Comparison of ENCODE assay signal across 11 cellular contexts in genomic region chr10:31754803-31755624, GRCh38.
DNase-seq lines count a peak whose midpoint lies in the region; ATAC-seq and TF ChIP-seq lines count a peak whose summit lies in the region.
"Had no signal": no experiment of that assay in that cellular context is flagged by ENCODE, and none has a peak within 500 bp of the region (broad histone marks: within the 10 kb centered on the region; RNA-seq: fewer than 3 reads in every experiment).

No MANE protein-coding gene starts in this region.

- ATAC-seq in GM19467 (IDR thresholded peaks at IDR 0.05; ENCODE audit: unreplicated experiment) = no peak

- no peak for DNase-seq in CD14-positive monocyte (ENCODE audit: low spot score)
- DNase-seq in NCI-H446 treated with DMSO at 0.1 percent for 48 hours (lab: John Stamatoyannopoulos, UW) = peak; percentile 78
- DNase-seq in neural crest cell (ENCODE audit: low read depth, low spot score) = no peak
- no peak for DNase-seq in caudate nucleus (lab: John Stamatoyannopoulos, UW)
- no peak for DNase-seq in activated T-helper 2 cell treated with anti-CD3 and anti-CD28 coated beads, Interferon-gamma antibody, Interleukin-2, Interleukin-4, amounts not matched to agents 10 μg/mL and 5 μg/mL and 100 μg/mL, durations not matched to agents 14 hours and 24 hours and 36 hours (ENCODE audit: low spot score)
- no peak for DNase-seq in NCI-H146 (lab: John Stamatoyannopoulos, UW)
- DNase-seq: activated CD4-positive, alpha-beta T cell treated with anti-CD3 and anti-CD28 coated beads for 48 hours had no signal

- H3K27ac ChIP-seq in ectodermal cell (ENCODE audit: insufficient read depth, low read depth, low read length, poor library complexity, severe bottlenecking) = peak overlapping the region; percentile 48
- no peak overlapping the region for H3K27ac ChIP-seq in caudate nucleus (ENCODE audit: low read depth, low read length)
- H3K27ac ChIP-seq: neutrophil had no signal

- peak overlapping the region in 6 of 7 donors; percentile 44 to 91 (median 74) for H3K27ac Mint-ChIP-seq in CD14-positive monocyte
- no peak overlapping the region for H3K27ac Mint-ChIP-seq in neural crest cell (ENCODE audit: unreplicated experiment)
- no peak overlapping the region for H3K27ac Mint-ChIP-seq in activated T-helper 2 cell treated with anti-CD3 and anti-CD28 coated beads, Interferon-gamma antibody, Interleukin-2, Interleukin-4, amounts not matched to agents 10 μg/mL and 5 μg/mL and 100 μg/mL, durations not matched to agents 14 hours and 24 hours and 36 hours

- H3K9me3 ChIP-seq in ectodermal cell (ENCODE audit: control insufficient read depth, low read length) = no peaks in the 10 kb centered on the region
- H3K9me3 ChIP-seq: Caco-2, neutrophil had no signal

- H3K9me3 Mint-ChIP-seq in CD14-positive monocyte (peaks cover 0 to 3% (median 0%) of the 10 kb centered on the region in 7 donors), neural crest cell (no peaks in the 10 kb centered on the region)
- no peaks in the 10 kb centered on the region for H3K9me3 Mint-ChIP-seq in activated T-helper 2 cell treated with anti-CD3 and anti-CD28 coated beads, Interferon-gamma antibody, Interleukin-2, Interleukin-4, amounts not matched to agents 10 μg/mL and 5 μg/mL and 100 μg/mL, durations not matched to agents 14 hours and 24 hours and 36 hours

- H3K27me3 Mint-ChIP-seq in CD14-positive monocyte (ENCODE audit: low read depth in 3 of 3) (peaks cover 0 to 6% (median 0%) of the 10 kb centered on the region in 3 donors), neural crest cell (ENCODE audit: low read depth) (no peaks in the 10 kb centered on the region)
- no peaks in the 10 kb centered on the region for H3K27me3 Mint-ChIP-seq in activated T-helper 2 cell treated with anti-CD3 and anti-CD28 coated beads, Interferon-gamma antibody, Interleukin-2, Interleukin-4, amounts not matched to agents 10 μg/mL and 5 μg/mL and 100 μg/mL, durations not matched to agents 14 hours and 24 hours and 36 hours (ENCODE audit: low read depth)

- peaks cover 26% of the 10 kb centered on the region for H3K4me1 ChIP-seq in ectodermal cell (ENCODE audit: control insufficient read depth, insufficient read depth, low read length)

- no peaks in the 10 kb centered on the region for H3K27me3 ChIP-seq in ectodermal cell (ENCODE audit: control insufficient read depth, insufficient read depth, low read length, poor library complexity, severe bottlenecking)

- intact Hi-C loops in CD14-positive monocyte (cut with micrococcal nuclease) = loop anchor here in 1 of 2 donors (10.0 kb wide), 1 partner anchor 750 kb away; no protein-coding TSS in a partner anchor
- intact Hi-C loops in activated T-helper 2 cell treated with anti-CD3 and anti-CD28 coated beads, Interferon-gamma antibody, Interleukin-2, Interleukin-4, amounts not matched to agents 10 μg/mL and 5 μg/mL and 100 μg/mL, durations not matched to agents 14 hours and 24 hours and 36 hours (cut with micrococcal nuclease) = loop anchor here (10.0 kb wide), 1 partner anchor 170 kb away; the partner anchor contains the start of gene ARHGAP12

- no peaks in the 10 kb centered on the region for H3K36me3 ChIP-seq in ectodermal cell (ENCODE audit: control insufficient read depth, insufficient read depth, low read length)
- H3K36me3 ChIP-seq: neutrophil had no signal

- TF ChIP-seq CTCF in CD14-positive monocyte (IDR thresholded peaks at IDR 0.05) (no peak), neural crest cell (conservative IDR thresholded peaks at IDR 0.05) (no peak)

- H3K4me3 Mint-ChIP-seq in CD14-positive monocyte (no peak overlapping the region), neural crest cell (peak overlapping the region; percentile 17)
- H3K4me3 Mint-ChIP-seq in activated T-helper 2 cell treated with anti-CD3 and anti-CD28 coated beads, Interferon-gamma antibody, Interleukin-2, Interleukin-4, amounts not matched to agents 10 μg/mL and 5 μg/mL and 100 μg/mL, durations not matched to agents 14 hours and 24 hours and 36 hours (ENCODE audit: low read depth) = no peak overlapping the region

- H3K4me1 Mint-ChIP-seq in CD14-positive monocyte (peaks cover 44% of the 10 kb centered on the region), neural crest cell (peaks cover 53% of the 10 kb centered on the region)
- H3K4me1 Mint-ChIP-seq in activated T-helper 2 cell treated with anti-CD3 and anti-CD28 coated beads, Interferon-gamma antibody, Interleukin-2, Interleukin-4, amounts not matched to agents 10 μg/mL and 5 μg/mL and 100 μg/mL, durations not matched to agents 14 hours and 24 hours and 36 hours (ENCODE audit: low read depth) = peaks cover 8% of the 10 kb centered on the region

- H3K36me3 Mint-ChIP-seq in CD14-positive monocyte (peaks cover 0 to 2% of the 10 kb centered on the region in 2 donors), neural crest cell (ENCODE audit: low read depth) (no peaks in the 10 kb centered on the region)
- no peaks in the 10 kb centered on the region for H3K36me3 Mint-ChIP-seq in activated T-helper 2 cell treated with anti-CD3 and anti-CD28 coated beads, Interferon-gamma antibody, Interleukin-2, Interleukin-4, amounts not matched to agents 10 μg/mL and 5 μg/mL and 100 μg/mL, durations not matched to agents 14 hours and 24 hours and 36 hours (ENCODE audit: low read depth)

- 49 to 54% methylated on average over 14 of the region's 14 CpGs for WGBS in ectodermal cell, 2 experiments

- no peak overlapping the region for H3K4me3 ChIP-seq in ectodermal cell (ENCODE audit: insufficient read depth, low read depth, low read length)

Comparison
In these comparisons a context has a peak if more than half of its experiments do, and no peak if none do; other contexts are left out.
1. H3K27ac Mint-ChIP-seq: peak in CD14-positive monocyte (6 of 7); none in neural crest cell (single experiment) and activated T-helper 2 cell treated with anti-CD3 and anti-CD28 coated beads, Interferon-gamma antibody, Interleukin-2, Interleukin-4, amounts not matched to agents 10 μg/mL and 5 μg/mL and 100 μg/mL, durations not matched to agents 14 hours and 24 hours and 36 hours (single experiment).